Comparison of ENCODE assay signal across 8 cellular contexts in the genomic region with DNA sequence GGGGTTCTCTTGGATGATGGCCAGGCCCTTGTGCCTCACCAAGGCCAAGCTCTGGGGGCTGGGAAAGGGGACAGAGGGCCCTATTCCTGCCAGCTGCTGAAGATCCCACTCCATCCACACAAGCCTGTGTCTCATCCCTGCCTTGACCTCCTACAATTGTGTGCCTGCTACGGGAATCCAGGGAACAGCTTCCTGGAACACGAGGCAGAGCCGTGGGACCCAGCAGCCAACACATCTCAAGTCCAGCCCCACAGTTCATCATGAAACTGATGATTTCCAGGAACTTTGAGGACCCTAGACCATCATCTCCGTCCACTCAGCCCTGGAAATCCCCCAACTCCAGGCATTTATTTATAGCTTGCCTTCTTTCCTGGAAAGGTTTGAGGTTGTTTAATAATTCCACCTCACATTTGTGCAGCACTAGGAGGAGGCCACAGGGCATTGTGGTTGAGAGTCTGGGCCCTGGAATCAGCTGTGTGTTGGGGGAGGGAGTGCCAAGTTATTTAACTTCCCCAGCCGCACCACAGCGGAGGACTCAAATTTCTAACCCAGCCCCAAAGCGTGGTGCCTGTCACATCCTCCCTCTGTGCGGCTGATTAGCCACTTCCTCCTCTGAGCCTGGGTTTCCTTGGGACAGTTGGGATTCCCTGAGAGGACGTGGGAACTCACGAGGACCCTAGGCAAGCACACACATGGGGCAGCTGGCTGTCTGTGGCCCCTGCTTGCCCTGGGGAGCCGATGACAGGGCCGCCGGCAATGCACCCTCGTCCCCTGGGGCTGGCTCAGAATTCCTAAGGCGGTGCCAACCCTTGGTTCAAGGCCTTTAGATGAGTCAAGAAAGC. TPM values are rescaled to one million over a fixed set of nuclear protein-coding genes. Genes with fewer than 3 reads are reported as not detected.
DNase-seq lines count a peak whose midpoint lies in the region; ATAC-seq and TF ChIP-seq lines count a peak whose summit lies in the region.

No MANE protein-coding gene starts in this region.

- no peaks in the 10 kb centered on the region for H3K27me3 ChIP-seq in PC-9 (ENCODE audit: insufficient read depth, low read depth)
- no peaks in the 10 kb centered on the region for H3K27me3 ChIP-seq in lower lobe of right lung (ENCODE audit: low read depth)
- no peaks in the 10 kb centered on the region for H3K27me3 ChIP-seq in tibial artery

- H2AFZ ChIP-seq in PC-9 = no peak overlapping the region

- peak; percentile 50 for ATAC-seq in GM21528 (IDR thresholded peaks at IDR 0.05; ENCODE audit: low FRiP score, unreplicated experiment)
- ATAC-seq in lower lobe of right lung = peak; percentile 79 to 90
- no peak for ATAC-seq in GM21619 (IDR thresholded peaks at IDR 0.05; ENCODE audit: unreplicated experiment)
- ATAC-seq in GM21526 (IDR thresholded peaks at IDR 0.05; ENCODE audit: low FRiP score, unreplicated experiment) = no peak

- H4K20me1 ChIP-seq in PC-9 (ENCODE audit: insufficient read depth) = no peaks in the 10 kb centered on the region

- peaks cover 44% of the 10 kb centered on the region for H3K4me1 ChIP-seq in PC-9 (replicated peaks; ENCODE audit: insufficient read depth)
- H3K4me1 ChIP-seq in lower lobe of right lung = peaks cover 26% of the 10 kb centered on the region
- peaks cover 3 to 35% (median 33%) of the 10 kb centered on the region in 4 donors for H3K4me1 ChIP-seq in tibial artery

- H3K36me3 Mint-ChIP-seq in dendritic cell treated with granulocyte-macrophage colony-stimulating factor and Interleukin-4, amounts not matched to agents 40 ng/mL and 50 ng/mL, for 4 days (ENCODE audit: low read depth) = no peaks in the 10 kb centered on the region

- no peak for TF ChIP-seq CTCF in PC-9 (conservative IDR thresholded peaks at IDR 0.05)
- TF ChIP-seq CTCF in lower lobe of right lung (IDR thresholded peaks at IDR 0.05) = no peak
- no peak for TF ChIP-seq CTCF in tibial artery (IDR thresholded peaks at IDR 0.05)

- no peaks in the 10 kb centered on the region for H3K36me3 ChIP-seq in PC-9 (ENCODE audit: low read depth)
- no peaks in the 10 kb centered on the region for H3K36me3 ChIP-seq in lower lobe of right lung
- H3K36me3 ChIP-seq in tibial artery = no peaks in the 10 kb centered on the region

- peak overlapping the region; percentile 50 for H3K27ac ChIP-seq in PC-9
- peak overlapping the region; percentile 61 for H3K27ac ChIP-seq in lower lobe of right lung
- peak overlapping the region; percentile 77 to 81 for H3K27ac ChIP-seq in tibial artery

- intact Hi-C loops in PC-9 (cut with micrococcal nuclease; ENCODE audit: unreplicated experiment) (loop anchor here (2.0 kb wide), 1 partner anchor 41 kb away; no protein-coding TSS in a partner anchor), lower lobe of right lung (cut with DNase I) (no loop called here), tibial artery (cut with DNase I; ENCODE audit: low total_unique reads) (no loop called here)
- intact Hi-C loops in dendritic cell treated with granulocyte-macrophage colony-stimulating factor and Interleukin-4, amounts not matched to agents 40 ng/mL and 50 ng/mL, for 4 days (cut with micrococcal nuclease) = loop anchor here (5.0 kb wide), 1 partner anchor 44 kb away; no protein-coding TSS in a partner anchor

- POLR2A ChIA-PET in PC-9 (lab: Charles Lee; ENCODE audit: unreplicated experiment) = interaction anchor here (0.6 to 0.7 kb wide), 2 partner anchors 14 to 490 kb away, joined by 4 read pairs; no protein-coding TSS in a partner anchor

- peak overlapping the region; percentile 6 for H3K4me3 Mint-ChIP-seq in dendritic cell treated with granulocyte-macrophage colony-stimulating factor and Interleukin-4, amounts not matched to agents 40 ng/mL and 50 ng/mL, for 4 days

- no peaks in the 10 kb centered on the region for H3K79me2 ChIP-seq in PC-9 (ENCODE audit: low read depth)

- peaks cover 49% of the 10 kb centered on the region for H3K4me1 Mint-ChIP-seq in dendritic cell treated with granulocyte-macrophage colony-stimulating factor and Interleukin-4, amounts not matched to agents 40 ng/mL and 50 ng/mL, for 4 days (ENCODE audit: low read depth)

- DNase-seq in ACHN (peak; percentile 48), PC-9 (peak; percentile 87), lower lobe of right lung (peak; percentile 77), tibial artery (peak; percentile 79 to 91)

- H3K4me3 ChIP-seq in PC-9 (peak overlapping the region; percentile 30; the same call in 1 of the 2 replicates), lower lobe of right lung (no peak overlapping the region), tibial artery (peak overlapping the region in 1 of 2 donors; percentile 21)

- CTCF ChIA-PET in PC-9 (lab: Charles Lee) = interaction anchor here (0.5 to 0.6 kb wide), 3 partner anchors 40 to 1470 kb away, joined by 3 to 7 read pairs (median 6); no protein-coding TSS in a partner anchor

- in situ Hi-C loops in ACHN (cut with HindIII; ENCODE audit: low pct_ligation_motif_present, low pct_unique_long_range_greater_than_20kb, low sequenced_read_pairs) = loop anchor here (25.0 kb wide), 1 partner anchor 104 kb away; a partner anchor contains a TSS

- BruUV-seq in PC-9 (replicated peaks; lab: Mats Ljungman, UMichigan) = no TSS peak

- H3K4me2 ChIP-seq in PC-9 = peak overlapping the region; percentile 81

- peaks cover 41% of the 10 kb centered on the region for H3F3A ChIP-seq in PC-9 (ENCODE audit: insufficient read depth, low read depth)

- H3K9me3 Mint-ChIP-seq in dendritic cell treated with granulocyte-macrophage colony-stimulating factor and Interleukin-4, amounts not matched to agents 40 ng/mL and 50 ng/mL, for 4 days = no peaks in the 10 kb centered on the region

- H3K9me3 ChIP-seq in PC-9 (ENCODE audit: insufficient read depth, low read depth) (no peaks in the 10 kb centered on the region), lower lobe of right lung (no peaks in the 10 kb centered on the region), tibial artery (no peaks in the 10 kb centered on the region)

- peak overlapping the region; percentile 76 for H3K27ac Mint-ChIP-seq in dendritic cell treated with granulocyte-macrophage colony-stimulating factor and Interleukin-4, amounts not matched to agents 40 ng/mL and 50 ng/mL, for 4 days

- H3K27me3 Mint-ChIP-seq in dendritic cell treated with granulocyte-macrophage colony-stimulating factor and Interleukin-4, amounts not matched to agents 40 ng/mL and 50 ng/mL, for 4 days = peaks cover 21% of the 10 kb centered on the region

- no peaks in the 10 kb centered on the region for H3K9me2 ChIP-seq in PC-9 (ENCODE audit: insufficient read depth)

RNA-seq across cellular contexts. Expression of a gene that starts 58.2 kb away (rescaled TPM):
- total RNA-seq in PC-9 (2021) (not detected in 2 replicates), lower lobe of right lung (14.0 TPM)

Comparison
In these comparisons a context has a peak if more than half of its experiments do, and no peak if none do; other contexts are left out.
1. ATAC-seq: peak in GM21528 (single experiment) and lower lobe of right lung (2 of 2); none in GM21619 (single experiment) and GM21526 (single experiment).
2. RNA of a gene that starts 58.2 kb away (total RNA-seq): 14.0 TPM in lower lobe of right lung (single experiment); not detected in PC-9; every median in the first group is over 10 times any median in the second.
3. intact Hi-C loops: an anchor here in PC-9 (2.0 kb wide) and dendritic cell treated with granulocyte-macrophage colony-stimulating factor and Interleukin-4, amounts not matched to agents 40 ng/mL and 50 ng/mL, for 4 days (5.0 kb wide); none called in lower lobe of right lung and tibial artery.
4. Peak in every context shown above with its lines, with median percentiles within 50 percentile points of each other: DNase-seq and H3K27ac ChIP-seq.